27 cellular contexts compared by ENCODE assay signal in the genomic region with DNA sequence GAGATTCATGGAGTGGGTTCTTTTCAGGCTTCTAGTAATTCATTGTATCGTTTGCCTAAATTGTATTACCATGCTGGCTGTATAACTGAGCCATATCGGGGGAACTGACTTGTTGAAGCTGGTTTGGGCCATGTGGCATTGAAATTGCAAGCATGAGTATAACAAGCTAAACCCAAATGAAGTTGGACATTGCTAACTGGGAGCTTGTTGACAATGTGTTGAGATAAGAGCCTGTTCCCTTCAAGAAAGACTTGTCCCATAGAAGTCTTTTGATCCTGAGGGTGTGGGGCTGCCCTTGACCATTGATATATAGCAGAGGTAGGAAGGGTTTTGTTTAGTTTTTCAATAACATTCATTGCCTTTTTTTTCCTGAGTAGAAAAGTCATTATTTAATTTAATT.
"Had no signal": no experiment of that assay in that cellular context is flagged by ENCODE, and none has a peak within 500 bp of the region (broad histone marks: within the 10 kb centered on the region; RNA-seq: fewer than 3 reads in every experiment).

No MANE protein-coding gene starts in this region.

- DNase-seq: effector CD8-positive, alpha-beta T cell; effector memory CD8-positive, alpha-beta T cell; endodermal cell; erythroblast; esophagus squamous epithelium; foreskin fibroblast; foreskin melanocyte; gastrocnemius medialis; glutamatergic neuron; head of caudate nucleus; hypothalamus; immature natural killer cell; islet precursor cell; kidney; kidney glomerular epithelial cell; left colon; left lung; left ventricle myocardium superior; lower lobe of right lung; mucosa of descending colon; naive B cell had no signal

- ATAC-seq: effector memory CD8-positive, alpha-beta T cell; esophagus mucosa; gastrocnemius medialis; left colon; left lung; left ventricle myocardium superior; lower lobe of right lung; mucosa of descending colon had no signal

- H3K4me3 ChIP-seq: coronary artery, esophagus squamous epithelium, gastrocnemius medialis, hepatocyte, left lung, lower lobe of right lung, mucosa of descending colon had no signal

- H3K27ac ChIP-seq: coronary artery, epithelial cell of prostate, esophagus squamous epithelium, gastrocnemius medialis, hepatocyte, left lung, lower lobe of right lung had no signal

- H2AFZ ChIP-seq: hepatocyte had no signal

- H3K4me2 ChIP-seq: hepatocyte had no signal

- H3K79me2 ChIP-seq: hepatocyte had no signal

- H3K9me3 ChIP-seq: esophagus squamous epithelium, gastrocnemius medialis, left lung, lower lobe of right lung, mucosa of descending colon had no signal

- H3K27me3 ChIP-seq: esophagus squamous epithelium, gastrocnemius medialis, hepatocyte, left lung had no signal

- H3K4me1 ChIP-seq: esophagus squamous epithelium, gastrocnemius medialis, left lung, lower lobe of right lung had no signal

- H3K36me3 ChIP-seq: esophagus squamous epithelium, gastrocnemius medialis, left lung, lower lobe of right lung had no signal

- FAIRE-seq: colon, endometrium, kidney had no signal
